ENCODE assay signal across 9 cellular contexts in genomic region chr4:159178147-159178541, GRCh38.
DNase-seq lines count a peak whose midpoint lies in the region; ATAC-seq and TF ChIP-seq lines count a peak whose summit lies in the region.
"Had no signal": no experiment of that assay in that cellular context is flagged by ENCODE, and none has a peak within 500 bp of the region (broad histone marks: within the 10 kb centered on the region; RNA-seq: fewer than 3 reads in every experiment).

No MANE protein-coding gene starts in this region.

- TF ChIP-seq CTCF in AG09319 (IDR thresholded peaks at IDR 0.05; ENCODE audit: low read depth, low read length) (no peak), chondrocyte (IDR thresholded peaks at IDR 0.05) (no peak), GM23338 (conservative IDR thresholded peaks at IDR 0.05; ENCODE audit: low read depth in 2 of 2) (no peak)

- H3K36me3 Mint-ChIP-seq in chondrocyte (ENCODE audit: low read depth) (no peaks in the 10 kb centered on the region), GM23338 (ENCODE audit: low read depth) (no peaks in the 10 kb centered on the region)

- peaks cover 37% of the 10 kb centered on the region for H4K20me1 ChIP-seq in Karpas-422 (ENCODE audit: insufficient read depth, low read depth, low read length)
- peaks cover 2% of the 10 kb centered on the region; the same call in 1 of the 2 replicates for H4K20me1 ChIP-seq in GM23338 (replicated peaks; ENCODE audit: insufficient read depth)

- H3K4me1 Mint-ChIP-seq in chondrocyte (ENCODE audit: low read depth), result peaks cover 53% of the 10 kb centered on the region
- H3K4me1 Mint-ChIP-seq in GM23338, result peaks cover 53% of the 10 kb centered on the region

- H3K9me3 ChIP-seq in Karpas-422 (ENCODE audit: low read length), result no peaks in the 10 kb centered on the region
- H3K9me3 ChIP-seq: psoas muscle had no signal

- H3K36me3 ChIP-seq in Karpas-422 (ENCODE audit: insufficient read depth, low read length), result no peaks in the 10 kb centered on the region
- no peaks in the 10 kb centered on the region for H3K36me3 ChIP-seq in GM23338 (ENCODE audit: insufficient read depth)

- no peak overlapping the region for H3K4me3 Mint-ChIP-seq in chondrocyte (ENCODE audit: unreplicated experiment)
- no peak overlapping the region for H3K4me3 Mint-ChIP-seq in GM23338

- peak overlapping the region; percentile 36 for H3K27ac Mint-ChIP-seq in chondrocyte (ENCODE audit: unreplicated experiment)
- no peak overlapping the region for H3K27ac Mint-ChIP-seq in GM23338

- H3K27me3 ChIP-seq in Karpas-422 (ENCODE audit: low read length), result no peaks in the 10 kb centered on the region
- no peaks in the 10 kb centered on the region for H3K27me3 ChIP-seq in GM23338 (ENCODE audit: insufficient read depth)

- H3K9me3 Mint-ChIP-seq in chondrocyte (ENCODE audit: low read depth) (no peaks in the 10 kb centered on the region), GM23338 (no peaks in the 10 kb centered on the region)

- no peak overlapping the region for H2AFZ ChIP-seq in Karpas-422 (ENCODE audit: low read length)
- H2AFZ ChIP-seq in GM23338, result no peak overlapping the region

- H3K27me3 Mint-ChIP-seq in chondrocyte (ENCODE audit: low read depth) (no peaks in the 10 kb centered on the region), GM23338 (ENCODE audit: insufficient read depth, low read depth, poor library complexity) (peaks cover 4% of the 10 kb centered on the region)

- H3K79me2 ChIP-seq in Karpas-422 (ENCODE audit: low read length) (no peaks in the 10 kb centered on the region), GM23338 (replicated peaks; ENCODE audit: insufficient read depth) (peaks cover 88% of the 10 kb centered on the region)

- H3K4me2 ChIP-seq in Karpas-422 (ENCODE audit: low read depth, low read length, poor library complexity, severe bottlenecking) (peak overlapping the region; percentile 21), GM23338 (no peak overlapping the region)

- H3K4me1 ChIP-seq in Karpas-422 (ENCODE audit: low read length) (peaks cover 21% of the 10 kb centered on the region), GM23338 (ENCODE audit: insufficient read depth) (peaks cover 51% of the 10 kb centered on the region)

- DNase-seq in AG09319 (ENCODE audit: extremely low read depth, low read depth) (peak; percentile 8), Karpas-422 (no peak), chondrocyte (ENCODE audit: low spot score) (no peak), GDM1 (lab: John Stamatoyannopoulos, UW) (no peak), ACHN (no peak), GM23338 (ENCODE audit: low spot score) (no peak)
- DNase-seq: psoas muscle had no signal

- in situ Hi-C loops in ACHN (cut with HindIII; ENCODE audit: low pct_ligation_motif_present, low pct_unique_long_range_greater_than_20kb, low sequenced_read_pairs), result loop anchor here (25.0 kb wide), 1 partner anchor 316 kb away; no protein-coding TSS in a partner anchor

- H3K9ac ChIP-seq in Karpas-422 (ENCODE audit: low read length), result no peak overlapping the region

- H3K4me3 ChIP-seq in Karpas-422 (ENCODE audit: low read length) (peak overlapping the region; percentile 15; the same call in 1 of the 2 replicates), GM23338 (no peak overlapping the region)
- H3K4me3 ChIP-seq: psoas muscle had no signal

- H3K27ac ChIP-seq in Karpas-422 (ENCODE audit: low read length) (no peak overlapping the region), GM23338 (ENCODE audit: low read depth) (no peak overlapping the region)

- no peaks in the 10 kb centered on the region for H3F3A ChIP-seq in GM23338 (replicated peaks; ENCODE audit: low read depth)

- no peaks in the 10 kb centered on the region for H3K9me2 ChIP-seq in Karpas-422 (replicated peaks; ENCODE audit: insufficient read depth, low read length)
- H3K9me2 ChIP-seq in GM23338 (ENCODE audit: insufficient read depth), result no peaks in the 10 kb centered on the region

- ATAC-seq in GM19395 (IDR thresholded peaks at IDR 0.05; ENCODE audit: unreplicated experiment) (peak; percentile 35), GM18498 (IDR thresholded peaks at IDR 0.05; ENCODE audit: unreplicated experiment) (no peak), GM23338 (no peak)

TF ChIP-seq in GM23338, 12 proteins besides CTCF, POLR2A, EP300 and RAD21:
- no peak for TF ChIP-seq POLR2AphosphoS5 (IDR thresholded peaks at IDR 0.05; ENCODE audit: low read depth)
- TF ChIP-seq REST (IDR thresholded peaks at IDR 0.05; ENCODE audit: unreplicated experiment), result no peak
- no peak for TF ChIP-seq ZNF331 (CRISPR knock-in tag; IDR thresholded peaks at IDR 0.05; ENCODE audit: low read depth)
